9 cellular contexts compared by ENCODE assay signal in genomic region chr13:79407349-79407979, GRCh38. TPM values are rescaled to one million over a fixed set of nuclear protein-coding genes. Genes with fewer than 3 reads are reported as not detected.
DNase-seq lines count a peak whose midpoint lies in the region; ATAC-seq and TF ChIP-seq lines count a peak whose summit lies in the region.
"Had no signal": no experiment of that assay in that cellular context is flagged by ENCODE, and none has a peak within 500 bp of the region (broad histone marks: within the 10 kb centered on the region; RNA-seq: fewer than 3 reads in every experiment).

No MANE protein-coding gene starts in this region.

- H3K9ac ChIP-seq in NT2/D1 (ENCODE audit: insufficient read length, low read depth) (peak overlapping the region; percentile 42), endodermal cell (ENCODE audit: extremely low read depth, low read length, poor library complexity, severe bottlenecking) (no peak overlapping the region), skeletal muscle satellite cell (ENCODE audit: low read depth, low read length) (peak overlapping the region; percentile 92)

- no peak for DNase-seq in activated T-cell treated with anti-CD3 and anti-CD28 coated beads, Interleukin-2, amount 50 U/mL, for 4 hours
- no peak for DNase-seq in activated T-cell treated with anti-CD3 and anti-CD28 coated beads, Interleukin-2, amount 50 U/mL, for 1 hour
- DNase-seq in NT2/D1 (ENCODE audit: low read depth, low spot score): no peak
- DNase-seq in endodermal cell: no peak
- no peak for DNase-seq in NCI-H1694 treated with DMSO at 0.1 percent for 48 hours (lab: John Stamatoyannopoulos, UW)

- peaks cover 14% of the 10 kb centered on the region for H3K36me3 Mint-ChIP-seq in activated T-cell treated with anti-CD3 and anti-CD28 coated beads, Interleukin-2, amount 50 U/mL, for 4 hours (ENCODE audit: insufficient read depth)
- no peaks in the 10 kb centered on the region for H3K36me3 Mint-ChIP-seq in endodermal cell (ENCODE audit: low read depth)

- no peak overlapping the region for H3K27ac Mint-ChIP-seq in endodermal cell

- peaks cover 2% of the 10 kb centered on the region for H3K36me3 ChIP-seq in NT2/D1 (ENCODE audit: insufficient read depth, insufficient read length, low read length)
- H3K36me3 ChIP-seq in endodermal cell (ENCODE audit: control insufficient read depth, insufficient read depth, low read length): no peaks in the 10 kb centered on the region
- no peaks in the 10 kb centered on the region for H3K36me3 ChIP-seq in skeletal muscle satellite cell (ENCODE audit: insufficient read depth, low read length)
- H3K36me3 ChIP-seq: cardiac muscle cell had no signal

- H3K27me3 ChIP-seq in NT2/D1 (ENCODE audit: insufficient read depth, insufficient read length) (no peaks in the 10 kb centered on the region), endodermal cell (ENCODE audit: control insufficient read depth, insufficient read depth, low read length, poor library complexity, severe bottlenecking) (no peaks in the 10 kb centered on the region), skeletal muscle satellite cell (ENCODE audit: control insufficient read depth, insufficient read depth, low read length) (no peaks in the 10 kb centered on the region)
- H3K27me3 ChIP-seq: cardiac muscle cell had no signal

- H3K4me2 ChIP-seq in skeletal muscle satellite cell (ENCODE audit: low read length): peak overlapping the region; percentile 92

- H3K4me1 ChIP-seq in NT2/D1 (ENCODE audit: insufficient read depth, insufficient read length) (no peaks in the 10 kb centered on the region), endodermal cell (ENCODE audit: control insufficient read depth, insufficient read depth, low read length) (no peaks in the 10 kb centered on the region), skeletal muscle satellite cell (ENCODE audit: control insufficient read depth, insufficient read depth, low read length) (peaks cover 27% of the 10 kb centered on the region)

- H3K4me1 Mint-ChIP-seq in activated T-cell treated with anti-CD3 and anti-CD28 coated beads, Interleukin-2, amount 50 U/mL, for 4 hours (ENCODE audit: low read depth): peaks cover 31% of the 10 kb centered on the region
- peaks cover 16% of the 10 kb centered on the region for H3K4me1 Mint-ChIP-seq in endodermal cell

- no peak for ATAC-seq in activated T-cell treated with anti-CD3 and anti-CD28 coated beads, Interleukin-2, amount 50 U/mL, for 4 hours
- ATAC-seq in GM19395 (IDR thresholded peaks at IDR 0.05; ENCODE audit: unreplicated experiment): no peak
- ATAC-seq in GM18867 (IDR thresholded peaks at IDR 0.05; ENCODE audit: unreplicated experiment): no peak

- H3K9me3 Mint-ChIP-seq in activated T-cell treated with anti-CD3 and anti-CD28 coated beads, Interleukin-2, amount 50 U/mL, for 4 hours: no peaks in the 10 kb centered on the region
- no peaks in the 10 kb centered on the region for H3K9me3 Mint-ChIP-seq in endodermal cell

- no peak overlapping the region for H3K4me3 ChIP-seq in NT2/D1 (ENCODE audit: insufficient read length, low read depth)
- peak overlapping the region; percentile 93 for H3K4me3 ChIP-seq in endodermal cell (ENCODE audit: low read length)
- peak overlapping the region; percentile 91 for H3K4me3 ChIP-seq in skeletal muscle satellite cell (ENCODE audit: low read length)

- H3K27ac ChIP-seq in endodermal cell (ENCODE audit: low read depth, low read length): no peak overlapping the region

- no peak for TF ChIP-seq CTCF in endodermal cell (conservative IDR thresholded peaks at IDR 0.05)

- peak overlapping the region; percentile 94 for H3K4me3 Mint-ChIP-seq in activated T-cell treated with anti-CD3 and anti-CD28 coated beads, Interleukin-2, amount 50 U/mL, for 4 hours
- H3K4me3 Mint-ChIP-seq in endodermal cell: no peak overlapping the region

- no peaks in the 10 kb centered on the region for H3K9me3 ChIP-seq in NT2/D1 (ENCODE audit: insufficient read depth, low read length)
- no peaks in the 10 kb centered on the region for H3K9me3 ChIP-seq in endodermal cell (ENCODE audit: control insufficient read depth, low read length)
- no peaks in the 10 kb centered on the region for H3K9me3 ChIP-seq in skeletal muscle satellite cell (replicated peaks; ENCODE audit: low read length)

- H3K27me3 Mint-ChIP-seq in activated T-cell treated with anti-CD3 and anti-CD28 coated beads, Interleukin-2, amount 50 U/mL, for 4 hours (ENCODE audit: low read depth): no peaks in the 10 kb centered on the region
- H3K27me3 Mint-ChIP-seq in endodermal cell (ENCODE audit: insufficient read depth): no peaks in the 10 kb centered on the region

- WGBS in endodermal cell (ENCODE audit: insufficient coverage in 1 of 2, insufficient read length in 1 of 2), 2 experiments: 95 to 98% methylated on average over 2 to 3 of the region's 4 CpGs

RNA-seq across cellular contexts. Expression of gene RBM26, which starts 1.4 kb away (rescaled TPM):
- 10 to 100 TPM; 58.2 to 65.1 (median 63.6) TPM for total RNA-seq in activated T-cell treated with anti-CD3 and anti-CD28 coated beads, Interleukin-2, amount 50 U/mL, for 4 hours
- total RNA-seq in endodermal cell: 10 to 100 TPM; 65.0 to 81.7 TPM
- 61.2 TPM for polyA plus RNA-seq in endodermal cell (2013, experiment 1 of 2)
- polyA plus RNA-seq in endodermal cell (2013, experiment 2 of 2): 59.5 TPM
- 26.6 and 33.2 TPM in 2 replicates for total RNA-seq in skeletal muscle satellite cell (2012; rRNA removed)
